Comparison of ENCODE assay signal across 12 cellular contexts in genomic region chr6:52423971-52424381, GRCh38. TPM values are rescaled to one million over a fixed set of nuclear protein-coding genes. Genes with fewer than 3 reads are reported as not detected.
DNase-seq lines count a peak whose midpoint lies in the region; ATAC-seq and TF ChIP-seq lines count a peak whose summit lies in the region.
"Had no signal": no experiment of that assay in that cellular context is flagged by ENCODE, and none has a peak within 500 bp of the region (broad histone marks: within the 10 kb centered on the region; RNA-seq: fewer than 3 reads in every experiment).

No MANE protein-coding gene starts in this region.

- in situ Hi-C loops in ACHN (cut with HindIII; ENCODE audit: low pct_ligation_motif_present, low pct_unique_long_range_greater_than_20kb, low sequenced_read_pairs): loop anchor here (25.0 kb wide), 1 partner anchor 238 kb away; the partner anchor contains the start of gene TMEM14A

- H3K27ac ChIP-seq in HUES64 (ENCODE audit: low read depth, low read length): peak overlapping the region; percentile 74
- H3K27ac ChIP-seq in coronary artery: peak overlapping the region; percentile 62 to 84
- H3K27ac ChIP-seq in left lung: peak overlapping the region; percentile 13 to 40
- H3K27ac ChIP-seq in vagina: no peak overlapping the region

- H3K36me3 ChIP-seq in HUES64 (ENCODE audit: insufficient read depth, low read length) (peaks cover 3% of the 10 kb centered on the region; the same call in 1 of the 2 replicates), left lung (no peaks in the 10 kb centered on the region), vagina (peaks cover 0 to 4% of the 10 kb centered on the region in 2 donors)

- H3K9ac ChIP-seq in HUES64 (ENCODE audit: low read depth, low read length): peak overlapping the region; percentile 0; the same call in 1 of the 2 replicates

- 64% methylated on average over 8 of the region's 8 CpGs for whole genome bisulfite sequencing in HUES64

- intact Hi-C loops in left lung (cut with DNase I): loop anchor here in 1 of 2 donors (10.0 kb wide), 1 partner anchor 171 kb away; no protein-coding TSS in a partner anchor
- intact Hi-C loops in vagina (cut with DNase I): loop anchor here (5.0 kb wide), 1 partner anchor 173 kb away; no protein-coding TSS in a partner anchor
- intact Hi-C loops in posterior vena cava (cut with DNase I): loop anchor here in 1 of 2 donors (10.0 kb wide), 1 partner anchor 151 kb away; the partner anchor contains the start of gene TRAM2

- H3K4me1 ChIP-seq in HUES64 (ENCODE audit: insufficient read depth, low read length) (peaks cover 35% of the 10 kb centered on the region; the same call in 1 of the 2 replicates), left lung (peaks cover 5 to 15% of the 10 kb centered on the region in 2 donors), vagina (peaks cover 16% of the 10 kb centered on the region)

- ATAC-seq in left lung (no peak), GM21526 (IDR thresholded peaks at IDR 0.05; ENCODE audit: low FRiP score, unreplicated experiment) (no peak), HG03460 (IDR thresholded peaks at IDR 0.05; ENCODE audit: unreplicated experiment) (no peak)
- ATAC-seq: stimulated activated naive CD8-positive, alpha-beta T cell treated with anti-CD3 and anti-CD28 coated beads, Interleukin-15, amount 100 ng/mL, for 72 hours had no signal

- H3K4me3 ChIP-seq in HUES64 (ENCODE audit: low read length): no peak overlapping the region; the same call in 1 of the 2 replicates
- H3K4me3 ChIP-seq in coronary artery: peak overlapping the region; percentile 25
- H3K4me3 ChIP-seq in left lung: no peak overlapping the region
- no peak overlapping the region for H3K4me3 ChIP-seq in vagina
- H3K4me3 ChIP-seq: spleen had no signal

- H3K9me3 ChIP-seq in HUES64 (ENCODE audit: insufficient read depth, low read depth, low read length) (no peaks in the 10 kb centered on the region), left lung (no peaks in the 10 kb centered on the region), vagina (no peaks in the 10 kb centered on the region)
- H3K9me3 ChIP-seq: spleen had no signal

- TF ChIP-seq POLR2A in vagina (IDR thresholded peaks at IDR 0.05): no peak

- DNase-seq in ACHN (peak; percentile 87), coronary artery (ENCODE audit: low spot score) (no peak), left lung (no peak), vagina (ENCODE audit: extremely low spot score in 2 of 2) (no peak), posterior vena cava (ENCODE audit: low spot score) (no peak)
- DNase-seq: CD4-positive, alpha-beta T cell; NCI-H1417 treated with DMSO at 0.1 percent for 48 hours; spleen; stimulated activated naive CD8-positive, alpha-beta T cell treated with anti-CD3 and anti-CD28 coated beads, Interleukin-15, amount 100 ng/mL, for 72 hours had no signal

- TF ChIP-seq CTCF in coronary artery (IDR thresholded peaks at IDR 0.05): no peak
- TF ChIP-seq CTCF in left lung (IDR thresholded peaks at IDR 0.05): no peak
- TF ChIP-seq CTCF in vagina (IDR thresholded peaks at IDR 0.05): no peak

- H3K27me3 ChIP-seq in HUES64 (ENCODE audit: insufficient read depth, low read length) (no peaks in the 10 kb centered on the region), left lung (no peaks in the 10 kb centered on the region), vagina (no peaks in the 10 kb centered on the region)
- H3K27me3 ChIP-seq: spleen had no signal

RNA-seq across cellular contexts. Expression of gene EFHC1, which starts 3.8 kb away (rescaled TPM):
- 17.0 TPM for polyA plus RNA-seq in HUES64 (2013, experiment 1 of 2)
- polyA plus RNA-seq in HUES64 (2013, experiment 2 of 2): 21.8 TPM
- 10 to 100 TPM; 14.6 to 24.7 TPM for total RNA-seq in left lung
- 27.0 TPM for total RNA-seq in vagina
- 10 to 100 TPM; 12.0 to 13.5 TPM for total RNA-seq in posterior vena cava
